In genomic region chr4:7066493-7066892, GRCh38 we compare ENCODE assay signal across 9 cellular contexts. TPM values are rescaled to one million over a fixed set of nuclear protein-coding genes. Genes with fewer than 3 reads are reported as not detected.
A peak's percentile ranks its signal among the peaks of the same experiment; 100 is the strongest.
DNase-seq lines count a peak whose midpoint lies in the region; ATAC-seq and TF ChIP-seq lines count a peak whose summit lies in the region.
"Had no signal": no experiment of that assay in that cellular context is flagged by ENCODE, and none has a peak within 500 bp of the region (broad histone marks: within the 10 kb centered on the region; RNA-seq: fewer than 3 reads in every experiment).

No MANE protein-coding gene starts in this region.

- no peak for TF ChIP-seq POLR2A in lower leg skin (IDR thresholded peaks at IDR 0.05)

- H3K36me3 ChIP-seq in CD4-positive, CD25-positive, alpha-beta regulatory T cell (ENCODE audit: control insufficient read depth, insufficient read depth, low read length) = peaks cover 28% of the 10 kb centered on the region

- no peak for DNase-seq in CD4-positive, CD25-positive, alpha-beta regulatory T cell
- DNase-seq in LNCaP clone FGC (ENCODE audit: low read depth) (no peak), neural crest cell (ENCODE audit: low read depth, low spot score) (no peak), lower leg skin (ENCODE audit: low spot score in 2 of 2) (no peak), NCI-H2107 treated with DMSO at 0.1 percent for 48 hours (lab: John Stamatoyannopoulos, UW; ENCODE audit: unreplicated experiment) (no peak), iPS-NIHi7 (ENCODE audit: extremely low spot score) (no peak)
- DNase-seq: RPMI8226 had no signal

- H3K27ac ChIP-seq in CD4-positive, CD25-positive, alpha-beta regulatory T cell (ENCODE audit: insufficient read depth, low read length, poor library complexity, severe bottlenecking) = peak overlapping the region; percentile 42

- H3K9me3 Mint-ChIP-seq in CD4-positive, CD25-positive, alpha-beta regulatory T cell = no peaks in the 10 kb centered on the region
- no peaks in the 10 kb centered on the region for H3K9me3 Mint-ChIP-seq in dendritic cell treated with granulocyte-macrophage colony-stimulating factor and Interleukin-4, amounts not matched to agents 40 ng/mL and 50 ng/mL, for 4 days
- H3K9me3 Mint-ChIP-seq in neural crest cell = no peaks in the 10 kb centered on the region

- no peak for ATAC-seq in CD4-positive, CD25-positive, alpha-beta regulatory T cell (ENCODE audit: low read depth in 2 of 2)
- no peak for ATAC-seq in GM21526 (IDR thresholded peaks at IDR 0.05; ENCODE audit: low FRiP score, unreplicated experiment)

- H3K4me3 Mint-ChIP-seq in CD4-positive, CD25-positive, alpha-beta regulatory T cell = peak overlapping the region; percentile 89 to 97 (median 95)
- peak overlapping the region; percentile 89 for H3K4me3 Mint-ChIP-seq in dendritic cell treated with granulocyte-macrophage colony-stimulating factor and Interleukin-4, amounts not matched to agents 40 ng/mL and 50 ng/mL, for 4 days
- peak overlapping the region; percentile 90 for H3K4me3 Mint-ChIP-seq in neural crest cell

- TF ChIP-seq CTCF in LNCaP clone FGC (IDR thresholded peaks at IDR 0.05; ENCODE audit: control insufficient read depth, extremely low read depth, insufficient read depth) = no peak
- no peak for TF ChIP-seq CTCF in neural crest cell (conservative IDR thresholded peaks at IDR 0.05)
- no peak for TF ChIP-seq CTCF in lower leg skin (IDR thresholded peaks at IDR 0.05)

- H3K27ac Mint-ChIP-seq in CD4-positive, CD25-positive, alpha-beta regulatory T cell = peak overlapping the region; percentile 20 to 97 (median 60)
- H3K27ac Mint-ChIP-seq in dendritic cell treated with granulocyte-macrophage colony-stimulating factor and Interleukin-4, amounts not matched to agents 40 ng/mL and 50 ng/mL, for 4 days = peak overlapping the region; percentile 92
- no peak overlapping the region for H3K27ac Mint-ChIP-seq in neural crest cell (ENCODE audit: unreplicated experiment)

- H3K4me3 ChIP-seq in CD4-positive, CD25-positive, alpha-beta regulatory T cell (ENCODE audit: low read depth, low read length) = peak overlapping the region; percentile 82
- peak overlapping the region; percentile 93 for H3K4me3 ChIP-seq in LNCaP clone FGC (ENCODE audit: low read depth, low read length)
- no peak overlapping the region for H3K4me3 ChIP-seq in lower leg skin (ENCODE audit: low read depth, poor library complexity, severe bottlenecking)

- 87 to 93% methylated on average over 4 of the region's 4 CpGs for WGBS in lower leg skin, 2 donors

- peaks cover 2% of the 10 kb centered on the region for H3K27me3 ChIP-seq in CD4-positive, CD25-positive, alpha-beta regulatory T cell (ENCODE audit: control insufficient read depth, insufficient read depth, low read length)

- H3K4me1 ChIP-seq in CD4-positive, CD25-positive, alpha-beta regulatory T cell (ENCODE audit: control insufficient read depth, insufficient read depth, low read length, poor library complexity, severe bottlenecking) = peaks cover 37% of the 10 kb centered on the region

- peaks cover 13% of the 10 kb centered on the region for H3K36me3 Mint-ChIP-seq in CD4-positive, CD25-positive, alpha-beta regulatory T cell
- peaks cover 49% of the 10 kb centered on the region for H3K36me3 Mint-ChIP-seq in dendritic cell treated with granulocyte-macrophage colony-stimulating factor and Interleukin-4, amounts not matched to agents 40 ng/mL and 50 ng/mL, for 4 days (ENCODE audit: low read depth)
- H3K36me3 Mint-ChIP-seq in neural crest cell (ENCODE audit: low read depth) = peaks cover 12% of the 10 kb centered on the region

- H3K9me3 ChIP-seq in CD4-positive, CD25-positive, alpha-beta regulatory T cell (ENCODE audit: control insufficient read depth in 2 of 2, low read length in 2 of 2) = no peaks in the 10 kb centered on the region

- peaks cover 10 to 58% (median 42%) of the 10 kb centered on the region in 4 donors for H3K4me1 Mint-ChIP-seq in CD4-positive, CD25-positive, alpha-beta regulatory T cell
- peaks cover 53% of the 10 kb centered on the region for H3K4me1 Mint-ChIP-seq in dendritic cell treated with granulocyte-macrophage colony-stimulating factor and Interleukin-4, amounts not matched to agents 40 ng/mL and 50 ng/mL, for 4 days (ENCODE audit: low read depth)
- peaks cover 42% of the 10 kb centered on the region for H3K4me1 Mint-ChIP-seq in neural crest cell

- intact Hi-C loops in dendritic cell treated with granulocyte-macrophage colony-stimulating factor and Interleukin-4, amounts not matched to agents 40 ng/mL and 50 ng/mL, for 4 days (cut with micrococcal nuclease) = loop anchor here (5.0 kb wide), 2 partner anchors 79 to 159 kb away; partner anchors contain the start of gene TBC1D14
- intact Hi-C loops in lower leg skin (cut with DNase I; ENCODE audit: low total_unique reads) = loop anchor here (5.0 kb wide), 1 partner anchor 89 kb away; no protein-coding TSS in a partner anchor

- H3K27me3 Mint-ChIP-seq in CD4-positive, CD25-positive, alpha-beta regulatory T cell = peaks cover 6% of the 10 kb centered on the region
- peaks cover 11% of the 10 kb centered on the region for H3K27me3 Mint-ChIP-seq in dendritic cell treated with granulocyte-macrophage colony-stimulating factor and Interleukin-4, amounts not matched to agents 40 ng/mL and 50 ng/mL, for 4 days
- peaks cover 9% of the 10 kb centered on the region for H3K27me3 Mint-ChIP-seq in neural crest cell (ENCODE audit: low read depth)

RNA-seq across cellular contexts. Expression of gene GRPEL1, which starts 1.4 kb away (rescaled TPM):
- 46.1 TPM for total RNA-seq in CD4-positive, CD25-positive, alpha-beta regulatory T cell
- polyA plus RNA-seq in CD4-positive, CD25-positive, alpha-beta regulatory T cell = 10 to 100 TPM; 43.6 to 62.4 (median 53.2) TPM
- 26.6 and 28.2 TPM in 2 replicates for total RNA-seq in neural crest cell
- 10 to 100 TPM; 20.8 to 24.0 (median 21.6) TPM for total RNA-seq in lower leg skin

RNA-seq across cellular contexts. Expression of gene TADA2B, which starts 23.3 kb away (rescaled TPM):
- 36.6 TPM for total RNA-seq in CD4-positive, CD25-positive, alpha-beta regulatory T cell
- polyA plus RNA-seq in CD4-positive, CD25-positive, alpha-beta regulatory T cell = 1 to 10 TPM; 3.0 to 3.9 (median 3.6) TPM
- total RNA-seq in neural crest cell (18.6 and 19.2 TPM in 2 replicates), lower leg skin (10 to 100 TPM; 26.2 to 30.0 (median 27.2) TPM)
